In genomic region chr12:132432126-132432525, GRCh38 we compare ENCODE assay signal across 15 cellular contexts. TPM values are rescaled to one million over a fixed set of nuclear protein-coding genes. Genes with fewer than 3 reads are reported as not detected.
DNase-seq lines count a peak whose midpoint lies in the region; TF ChIP-seq lines count a peak whose summit lies in the region.
"Had no signal": no experiment of that assay in that cellular context is flagged by ENCODE, and none has a peak within 500 bp of the region (broad histone marks: within the 10 kb centered on the region; RNA-seq: fewer than 3 reads in every experiment).

No MANE protein-coding gene starts in this region.

- H3K4me1 ChIP-seq in adipocyte (ENCODE audit: control insufficient read depth, insufficient read depth, low read length): peaks cover 10% of the 10 kb centered on the region
- peaks cover 53% of the 10 kb centered on the region for H3K4me1 ChIP-seq in neural progenitor cell
- no peaks in the 10 kb centered on the region for H3K4me1 ChIP-seq in MM.1S (ENCODE audit: low read length)

- H3K27ac ChIP-seq in neural progenitor cell (no peak overlapping the region), MM.1S (ENCODE audit: low read length) (no peak overlapping the region), substantia nigra (ENCODE audit: low read depth, low read length, poor library complexity, severe bottlenecking) (no peak overlapping the region)
- H3K27ac ChIP-seq: 22Rv1 had no signal

- H3K9ac ChIP-seq in adipocyte (ENCODE audit: low read length): peak overlapping the region; percentile 7
- H3K9ac ChIP-seq in neural progenitor cell: no peak overlapping the region
- H3K9ac ChIP-seq in MM.1S (ENCODE audit: low read length): no peak overlapping the region

- peak overlapping the region; percentile 10 for H3K27ac Mint-ChIP-seq in T-helper 2 cell treated with Interferon-gamma antibody and Interleukin-4, amounts not matched to agents 5 μg/mL and 100 μg/mL, for 36 hours
- peak overlapping the region; percentile 2 to 50 (median 10) for H3K27ac Mint-ChIP-seq in IgD-negative memory B cell
- H3K27ac Mint-ChIP-seq in neural progenitor cell: no peak overlapping the region
- H3K27ac Mint-ChIP-seq: CD8-positive, alpha-beta memory T cell; GM23338 had no signal

- H4K20me1 ChIP-seq in neural progenitor cell (ENCODE audit: low read depth) (no peaks in the 10 kb centered on the region), MM.1S (ENCODE audit: insufficient read depth, low read length) (no peaks in the 10 kb centered on the region)

- H3K4me2 ChIP-seq in neural progenitor cell (peak overlapping the region; percentile 50), MM.1S (ENCODE audit: low read depth, low read length) (no peak overlapping the region)

- no peaks in the 10 kb centered on the region for H3K9me2 ChIP-seq in MM.1S (replicated peaks; ENCODE audit: insufficient read depth, low read length)

- H3K36me3 Mint-ChIP-seq in T-helper 2 cell treated with Interferon-gamma antibody and Interleukin-4, amounts not matched to agents 5 μg/mL and 100 μg/mL, for 36 hours (ENCODE audit: low read depth): no peaks in the 10 kb centered on the region
- H3K36me3 Mint-ChIP-seq in IgD-negative memory B cell: no peaks in the 10 kb centered on the region
- H3K36me3 Mint-ChIP-seq in neural progenitor cell: no peaks in the 10 kb centered on the region
- H3K36me3 Mint-ChIP-seq: CD8-positive, alpha-beta memory T cell had no signal

- no peak overlapping the region for H2AFZ ChIP-seq in neural progenitor cell (replicated peaks)
- no peak overlapping the region for H2AFZ ChIP-seq in MM.1S (ENCODE audit: low read length)
- H2AFZ ChIP-seq: GM23338 had no signal

- peaks cover 26% of the 10 kb centered on the region for H3K4me1 Mint-ChIP-seq in T-helper 2 cell treated with Interferon-gamma antibody and Interleukin-4, amounts not matched to agents 5 μg/mL and 100 μg/mL, for 36 hours (ENCODE audit: low read depth)
- peaks cover 12 to 41% (median 34%) of the 10 kb centered on the region in 3 donors for H3K4me1 Mint-ChIP-seq in IgD-negative memory B cell
- peaks cover 52% of the 10 kb centered on the region for H3K4me1 Mint-ChIP-seq in neural progenitor cell

- no peak overlapping the region for H3K4me3 Mint-ChIP-seq in T-helper 2 cell treated with Interferon-gamma antibody and Interleukin-4, amounts not matched to agents 5 μg/mL and 100 μg/mL, for 36 hours
- peak overlapping the region in 1 of 4 donors; percentile 80 for H3K4me3 Mint-ChIP-seq in IgD-negative memory B cell
- H3K4me3 Mint-ChIP-seq in neural progenitor cell: peak overlapping the region; percentile 48
- H3K4me3 Mint-ChIP-seq: CD8-positive, alpha-beta memory T cell; GM23338 had no signal

- TF ChIP-seq CTCF in neural progenitor cell (IDR thresholded peaks at IDR 0.05) (no peak), MM.1S (IDR thresholded peaks at IDR 0.05; ENCODE audit: low read length) (no peak)

- H3K27me3 ChIP-seq in adipocyte (replicated peaks; ENCODE audit: control insufficient read depth, insufficient read depth, low read length): peaks cover 67% of the 10 kb centered on the region
- H3K27me3 ChIP-seq in neural progenitor cell: peaks cover 54% of the 10 kb centered on the region
- peaks cover 37% of the 10 kb centered on the region for H3K27me3 ChIP-seq in MM.1S (replicated peaks; ENCODE audit: insufficient read depth, low read length)

- H3K27me3 Mint-ChIP-seq in T-helper 2 cell treated with Interferon-gamma antibody and Interleukin-4, amounts not matched to agents 5 μg/mL and 100 μg/mL, for 36 hours (ENCODE audit: low read depth): no peaks in the 10 kb centered on the region
- H3K27me3 Mint-ChIP-seq in IgD-negative memory B cell (peaks cover 7% of the 10 kb centered on the region), neural progenitor cell (ENCODE audit: insufficient read depth, low read depth) (peaks cover 47% of the 10 kb centered on the region)

- H3K36me3 ChIP-seq in adipocyte (ENCODE audit: control insufficient read depth, insufficient read depth, low read length, severe bottlenecking): no peaks in the 10 kb centered on the region
- H3K36me3 ChIP-seq in neural progenitor cell: no peaks in the 10 kb centered on the region
- no peaks in the 10 kb centered on the region for H3K36me3 ChIP-seq in MM.1S (replicated peaks; ENCODE audit: insufficient read depth, low read length)
- H3K36me3 ChIP-seq: BE2C had no signal

- H3K4me3 ChIP-seq in adipocyte (ENCODE audit: low read length) (no peak overlapping the region), neural progenitor cell (no peak overlapping the region), MM.1S (ENCODE audit: low read length) (no peak overlapping the region)
- H3K4me3 ChIP-seq: GM23338 had no signal

- no peaks in the 10 kb centered on the region for H3K79me2 ChIP-seq in neural progenitor cell (ENCODE audit: low read depth)
- no peaks in the 10 kb centered on the region for H3K79me2 ChIP-seq in MM.1S (ENCODE audit: low read length)

- H3F3A ChIP-seq in neural progenitor cell (ENCODE audit: low read depth) (peaks cover 45% of the 10 kb centered on the region), MM.1S (ENCODE audit: insufficient read depth, low read length) (no peaks in the 10 kb centered on the region)

- H3K9me3 ChIP-seq in adipocyte (ENCODE audit: control insufficient read depth, low read length) (no peaks in the 10 kb centered on the region), neural progenitor cell (ENCODE audit: low read depth) (no peaks in the 10 kb centered on the region), MM.1S (replicated peaks; ENCODE audit: insufficient read depth, low read length) (no peaks in the 10 kb centered on the region)
- H3K9me3 ChIP-seq: BE2C, Caco-2 had no signal

- no peak for DNase-seq in T-helper 2 cell treated with Interferon-gamma antibody and Interleukin-4, amounts not matched to agents 5 μg/mL and 100 μg/mL, for 36 hours (ENCODE audit: low spot score)
- DNase-seq in T-helper 2 cell: no peak
- DNase-seq in adipocyte (ENCODE audit: low read depth): no peak
- no peak for DNase-seq in neural progenitor cell (ENCODE audit: low spot score)
- no peak for DNase-seq in MM.1S
- DNase-seq in KG1 (lab: John Stamatoyannopoulos, UW): no peak
- no peak for DNase-seq in substantia nigra (lab: John Stamatoyannopoulos, UW)
- DNase-seq: BE2C; Caco-2; CD8-positive, alpha-beta memory T cell; DND-41; GDM1 had no signal

- H3K9me3 Mint-ChIP-seq in T-helper 2 cell treated with Interferon-gamma antibody and Interleukin-4, amounts not matched to agents 5 μg/mL and 100 μg/mL, for 36 hours: no peaks in the 10 kb centered on the region
- no peaks in the 10 kb centered on the region for H3K9me3 Mint-ChIP-seq in IgD-negative memory B cell
- peaks cover 16% of the 10 kb centered on the region for H3K9me3 Mint-ChIP-seq in neural progenitor cell
- H3K9me3 Mint-ChIP-seq: CD8-positive, alpha-beta memory T cell had no signal

RNA-seq across cellular contexts. Expression of gene FBRSL1, which starts 57.8 kb away (rescaled TPM):
- 6.8 TPM for polyA plus RNA-seq in IgD-negative memory B cell
- 7.4 and 30.6 TPM in 2 replicates for total RNA-seq in neural progenitor cell (ENCODE audit: low replicate concordance)
